In genomic region chr4:1358421-1359160, GRCh38 we compare ENCODE assay signal across 33 cellular contexts. TPM values are rescaled to one million over a fixed set of nuclear protein-coding genes. Genes with fewer than 3 reads are reported as not detected.
"Had no signal": no experiment of that assay in that cellular context is flagged by ENCODE, and none has a peak within 500 bp of the region (broad histone marks: within the 10 kb centered on the region; RNA-seq: fewer than 3 reads in every experiment).

No MANE protein-coding gene starts in this region.

- DNase-seq: foreskin melanocyte; kidney; mesenchymal stem cell; mucosa of descending colon; naive thymus-derived CD4-positive, alpha-beta T cell; stimulated activated CD4-positive, alpha-beta T cell treated with anti-CD3 and anti-CD28 coated beads, Interleukin-12 subunit alpha, Interleukin-12 subunit beta, amount 100 ng/mL, for 4 hours; stimulated activated CD4-positive, alpha-beta T cell treated with anti-CD3 and anti-CD28 coated beads, Interleukin-1b, Interleukin-23, amount 100 ng/mL, for 48 hours; stimulated activated CD4-positive, alpha-beta T cell treated with anti-CD3 and anti-CD28 coated beads, Interleukin-4, amount 100 ng/mL, for 1 hour; stimulated activated CD8-positive, alpha-beta memory T cell treated with anti-CD3 and anti-CD28 coated beads, Interleukin-4, amount 100 ng/mL, for 48 hours; stimulated activated naive CD4-positive, alpha-beta T cell; stimulated activated naive CD8-positive, alpha-beta T cell treated with anti-CD3 and anti-CD28 coated beads, Interleukin-15, amount 100 ng/mL, for 72 hours; transverse colon; upper lobe of right lung; uterus had no signal

- H3K27ac ChIP-seq: coronary artery, esophagus muscularis mucosa, hepatocyte, neutrophil, pancreas, suprapubic skin, transverse colon, upper lobe of right lung, uterus had no signal

- ATAC-seq: left lobe of liver; mucosa of descending colon; naive thymus-derived CD4-positive, alpha-beta T cell; pancreas; sciatic nerve; upper lobe of right lung had no signal

- H3K9me3 ChIP-seq: esophagus muscularis mucosa, mucosa of descending colon, neutrophil, pancreas, suprapubic skin, transverse colon, upper lobe of right lung, uterus had no signal

- H3K9me3 Mint-ChIP-seq: mesothelial cell of epicardium; naive thymus-derived CD4-positive, alpha-beta T cell; nephron; stimulated activated naive CD8-positive, alpha-beta T cell treated with anti-CD3 and anti-CD28 coated beads, Interleukin-15, amount 100 ng/mL, for 72 hours had no signal

- H3K4me3 Mint-ChIP-seq: mesothelial cell of epicardium; naive thymus-derived CD4-positive, alpha-beta T cell; nephron; stimulated activated naive CD8-positive, alpha-beta T cell treated with anti-CD3 and anti-CD28 coated beads, Interleukin-15, amount 100 ng/mL, for 72 hours had no signal

- H3K36me3 ChIP-seq: transverse colon, uterus had no signal

- H3K4me2 ChIP-seq: hepatocyte, smooth muscle cell had no signal

- H3K79me2 ChIP-seq: hepatocyte had no signal

- H3K4me1 ChIP-seq: pancreas, suprapubic skin, transverse colon, upper lobe of right lung, uterus had no signal

- H3K4me1 Mint-ChIP-seq: mesothelial cell of epicardium; nephron; stimulated activated naive CD8-positive, alpha-beta T cell treated with anti-CD3 and anti-CD28 coated beads, Interleukin-15, amount 100 ng/mL, for 72 hours had no signal

- H3K27ac Mint-ChIP-seq: mesothelial cell of epicardium; naive thymus-derived CD4-positive, alpha-beta T cell; nephron; stimulated activated naive CD8-positive, alpha-beta T cell treated with anti-CD3 and anti-CD28 coated beads, Interleukin-15, amount 100 ng/mL, for 72 hours had no signal

- H2AFZ ChIP-seq: hepatocyte had no signal

- H3K4me3 ChIP-seq: coronary artery, esophagus muscularis mucosa, hepatocyte, mucosa of descending colon, pancreas, smooth muscle cell, suprapubic skin, transverse colon, upper lobe of right lung, uterus had no signal

- H3K27me3 Mint-ChIP-seq: naive thymus-derived CD4-positive, alpha-beta T cell; stimulated activated naive CD8-positive, alpha-beta T cell treated with anti-CD3 and anti-CD28 coated beads, Interleukin-15, amount 100 ng/mL, for 72 hours had no signal

- H3K27me3 ChIP-seq: esophagus muscularis mucosa, hepatocyte, neutrophil, pancreas, suprapubic skin, transverse colon, upper lobe of right lung, uterus had no signal

RNA-seq across cellular contexts. Expression of gene NKX1-1, which starts 47.7 kb away (rescaled TPM):
- total RNA-seq: dermis microvascular lymphatic vessel endothelial cell; endothelial cell of umbilical vein; epithelial cell of proximal tubule; esophagus muscularis mucosa; hepatocyte; kidney; left lobe of liver; liver; lung microvascular endothelial cell; mesothelial cell of epicardium; mucosa of descending colon; naive thymus-derived CD4-positive, alpha-beta T cell; omental fat pad; pancreas; posterior vena cava; sciatic nerve; smooth muscle cell; suprapubic skin; transverse colon; upper lobe of right lung; uterus had no signal
- polyA plus RNA-seq: endothelial cell of umbilical vein; hepatocyte; liver; naive thymus-derived CD4-positive, alpha-beta T cell; pancreas; smooth muscle cell; thymus had no signal
